Comparison of ENCODE assay signal across 8 cellular contexts in the genomic region with DNA sequence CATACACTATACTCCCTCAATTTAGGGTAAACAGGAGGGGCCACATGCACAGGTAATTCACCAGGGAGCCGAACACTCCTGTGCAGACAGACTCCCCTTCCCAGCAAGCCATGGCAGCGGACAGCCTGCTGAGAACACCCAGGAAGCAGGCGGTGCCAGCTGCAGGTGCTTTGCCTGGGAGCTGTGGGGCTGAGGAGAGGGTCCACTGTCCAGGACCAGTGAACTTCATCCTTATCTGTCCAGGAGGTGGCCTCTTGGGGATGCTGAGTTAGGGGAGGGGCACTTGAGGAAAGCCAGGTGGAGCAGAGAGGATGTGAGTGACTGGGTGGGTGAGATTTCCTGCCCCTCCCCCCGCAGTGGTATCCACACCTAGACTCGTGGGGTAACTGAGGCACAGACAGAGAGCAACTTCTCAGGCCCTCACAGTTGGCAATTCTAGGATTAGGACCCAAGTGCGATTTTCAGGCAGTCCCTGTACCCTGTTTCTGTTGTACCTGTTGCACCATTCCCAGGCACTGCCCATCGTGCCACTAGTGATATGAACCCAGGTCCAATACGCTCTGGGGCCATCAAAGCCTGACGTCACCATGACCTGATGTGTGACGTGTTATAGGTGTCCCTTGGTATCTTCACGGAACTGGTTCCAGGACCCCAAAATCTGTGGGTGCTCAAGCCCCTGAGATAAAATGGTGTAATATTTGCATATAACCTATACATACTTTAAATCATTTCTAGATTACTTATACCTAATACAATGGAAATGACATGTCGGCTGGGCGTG. TPM values are rescaled to one million over a fixed set of nuclear protein-coding genes. Genes with fewer than 3 reads are reported as not detected.
DNase-seq lines count a peak whose midpoint lies in the region; ATAC-seq and TF ChIP-seq lines count a peak whose summit lies in the region.

No MANE protein-coding gene starts in this region.

- TF ChIP-seq CTCF in AG09309 (IDR thresholded peaks at IDR 0.05; ENCODE audit: control insufficient read depth, insufficient read depth, low read depth, low read length, missing control alignments) (no peak), colonic mucosa (IDR thresholded peaks at IDR 0.05) (no peak)

- DNase-seq in AG09309 (ENCODE audit: low read depth) (no peak), colonic mucosa (no peak), mesenteric fat pad (ENCODE audit: low spot score) (no peak), glomerular visceral epithelial cell (ENCODE audit: extremely low spot score) (no peak), NCI-H524 treated with DMSO at 0.1 percent for 48 hours (lab: John Stamatoyannopoulos, UW) (no peak)
- DNase-seq in naive thymus-derived CD8-positive, alpha-beta T cell = no peak
- no peak for DNase-seq in stimulated activated CD4-positive, alpha-beta T cell treated with anti-CD3 and anti-CD28 coated beads, Interleukin-1b, Interleukin-23, amount 100 ng/mL, for 48 hours

- peak overlapping the region; percentile 93 for H3K27ac ChIP-seq in colonic mucosa

- peak overlapping the region; percentile 96 to 99 (median 99) for H3K4me3 Mint-ChIP-seq in IgD-negative memory B cell
- H3K4me3 Mint-ChIP-seq in naive thymus-derived CD8-positive, alpha-beta T cell = peak overlapping the region; percentile 84 to 99 (median 94)

- intact Hi-C loops in colonic mucosa (cut with DNase I) = no loop called here

- ATAC-seq in naive thymus-derived CD8-positive, alpha-beta T cell = no peak

- no peaks in the 10 kb centered on the region for H3K36me3 Mint-ChIP-seq in IgD-negative memory B cell
- H3K36me3 Mint-ChIP-seq in naive thymus-derived CD8-positive, alpha-beta T cell = no peaks in the 10 kb centered on the region

- no peaks in the 10 kb centered on the region for H3K36me3 ChIP-seq in colonic mucosa

- H3K9ac ChIP-seq in colonic mucosa (ENCODE audit: low read depth in 2 of 2, low read length in 2 of 2) = peak overlapping the region; percentile 96 to 99

- H3K27me3 Mint-ChIP-seq in IgD-negative memory B cell = no peaks in the 10 kb centered on the region
- H3K27me3 Mint-ChIP-seq in naive thymus-derived CD8-positive, alpha-beta T cell = peaks cover 0 to 3% (median 0%) of the 10 kb centered on the region in 5 donors

- H3K4me3 ChIP-seq in AG09309 (ENCODE audit: control insufficient read depth, low read depth, low read length) = peak overlapping the region; percentile 92
- peak overlapping the region; percentile 80 for H3K4me3 ChIP-seq in colonic mucosa

- peaks cover 31 to 36% (median 35%) of the 10 kb centered on the region in 3 donors for H3K4me1 Mint-ChIP-seq in IgD-negative memory B cell
- peaks cover 16 to 42% (median 25%) of the 10 kb centered on the region in 4 donors for H3K4me1 Mint-ChIP-seq in naive thymus-derived CD8-positive, alpha-beta T cell

- POLR2A ChIA-PET in naive thymus-derived CD8-positive, alpha-beta T cell (lab: Charles Lee) = interaction anchor here (0.6 to 2.8 kb wide), 9 partner anchors 8 to 1008 kb away, joined by 3 to 24 read pairs (median 7); a partner anchor contains a TSS

- peaks cover 6% of the 10 kb centered on the region for H3K4me1 ChIP-seq in colonic mucosa

- H3K27me3 ChIP-seq in colonic mucosa = no peaks in the 10 kb centered on the region

- H3K27ac Mint-ChIP-seq in IgD-negative memory B cell = peak overlapping the region; percentile 92 to 95 (median 95)
- H3K27ac Mint-ChIP-seq in naive thymus-derived CD8-positive, alpha-beta T cell = peak overlapping the region in 6 of 10 donors; percentile 67 to 85 (median 82)

- H3K9me3 ChIP-seq in colonic mucosa = no peaks in the 10 kb centered on the region

- no peaks in the 10 kb centered on the region for H3K9me3 Mint-ChIP-seq in IgD-negative memory B cell
- H3K9me3 Mint-ChIP-seq in naive thymus-derived CD8-positive, alpha-beta T cell = no peaks in the 10 kb centered on the region

RNA-seq across cellular contexts. Expression of a gene that starts 1.2 kb away (rescaled TPM):
- 219 TPM for polyA plus RNA-seq in IgD-negative memory B cell
- 100 to 1,000 TPM; 343 to 466 TPM for total RNA-seq in colonic mucosa
- 10 to 100 TPM; 27.5 to 33.5 TPM for total RNA-seq in naive thymus-derived CD8-positive, alpha-beta T cell
- 10 to 100 TPM; 24.8 to 43.7 (median 41.6) TPM for polyA plus RNA-seq in naive thymus-derived CD8-positive, alpha-beta T cell
- 278 TPM for total RNA-seq in mesenteric fat pad

RNA-seq across cellular contexts. Expression of a gene that starts 17.4 kb away (rescaled TPM):
- 0.06 TPM for polyA plus RNA-seq in IgD-negative memory B cell
- under 1 TPM; 0.64 to 0.72 TPM for total RNA-seq in colonic mucosa
- total RNA-seq in naive thymus-derived CD8-positive, alpha-beta T cell = 1 to 10 TPM; 1.3 to 1.5 TPM
- polyA plus RNA-seq in naive thymus-derived CD8-positive, alpha-beta T cell = under 1 TPM; 0.08 to 0.33 (median 0.10) TPM
- 3.0 TPM for total RNA-seq in mesenteric fat pad

RNA-seq across cellular contexts. Expression of a gene that starts 21.6 kb away (rescaled TPM):
- polyA plus RNA-seq in IgD-negative memory B cell = 135 TPM
- total RNA-seq in colonic mucosa (100 to 1,000 TPM; 115 to 267 TPM), mesenteric fat pad (60.0 TPM)
- total RNA-seq in naive thymus-derived CD8-positive, alpha-beta T cell = 10 to 100 TPM; 94.9 to 98.8 TPM
- polyA plus RNA-seq in naive thymus-derived CD8-positive, alpha-beta T cell = 100 to 1,000 TPM; 133 to 176 (median 162) TPM

RNA-seq across cellular contexts. Expression of a gene that starts 37.9 kb away (rescaled TPM):
- not detected for polyA plus RNA-seq in IgD-negative memory B cell
- total RNA-seq in colonic mucosa (1 to 10 TPM in 1 of 2 donors, under 1 TPM in 1; 0.52 to 1.4 TPM), mesenteric fat pad (0.13 TPM)
- total RNA-seq in naive thymus-derived CD8-positive, alpha-beta T cell = not detected
- polyA plus RNA-seq in naive thymus-derived CD8-positive, alpha-beta T cell = not detected

RNA-seq across cellular contexts. Expression of a gene that starts 43.2 kb away (rescaled TPM):
- 3.0 TPM for polyA plus RNA-seq in IgD-negative memory B cell
- total RNA-seq in colonic mucosa (under 1 TPM; 0.37 to 0.69 TPM), mesenteric fat pad (1.4 TPM)
- 1 to 10 TPM in 1 of 2 experiments, under 1 TPM in 1; 0.86 to 1.6 TPM for total RNA-seq in naive thymus-derived CD8-positive, alpha-beta T cell
- polyA plus RNA-seq in naive thymus-derived CD8-positive, alpha-beta T cell = not detected
